Comparison of ENCODE assay signal across 25 cellular contexts in genomic region chr4:109916003-109916399, GRCh38. TPM values are rescaled to one million over a fixed set of nuclear protein-coding genes. Genes with fewer than 3 reads are reported as not detected.
DNase-seq lines count a peak whose midpoint lies in the region; ATAC-seq and TF ChIP-seq lines count a peak whose summit lies in the region.
"Had no signal": no experiment of that assay in that cellular context is flagged by ENCODE, and none has a peak within 500 bp of the region (broad histone marks: within the 10 kb centered on the region; RNA-seq: fewer than 3 reads in every experiment).

No MANE protein-coding gene starts in this region.

- H3K36me3 ChIP-seq in body of pancreas (replicated peaks in 1 of 2; ENCODE audit: insufficient read depth in 1 of 2, low read depth in 2 of 2) (no peaks in the 10 kb centered on the region), gastrocnemius medialis (no peaks in the 10 kb centered on the region)
- H3K36me3 ChIP-seq: BE2C, colonic mucosa, right lobe of liver had no signal

- H3K4me3 Mint-ChIP-seq in activated naive CD8-positive, alpha-beta T cell treated with anti-CD3 and anti-CD28 coated beads for 36 hours = no peak overlapping the region
- H3K4me3 Mint-ChIP-seq: activated CD4-positive, alpha-beta T cell treated with anti-CD3 and anti-CD28 coated beads, Interleukin-2, amount 10 ng/mL, durations not matched to agents 24 days and 14 days; activated naive CD8-positive, alpha-beta T cell treated with anti-CD3 and anti-CD28 coated beads, Interleukin-2, amount 50 U/mL, for 24 hours; GM23338; naive thymus-derived CD4-positive, alpha-beta T cell; T-cell had no signal

- peak; percentile 11 for DNase-seq in activated CD4-positive, alpha-beta T cell treated with anti-CD3 and anti-CD28 coated beads for 48 hours
- no peak for DNase-seq in activated CD4-positive, alpha-beta T cell treated with anti-CD3 and anti-CD28 coated beads, Interleukin-2, amount 50 U/mL, for 1 hour
- peak in 1 of 4 donors; percentile 25 for DNase-seq in body of pancreas
- DNase-seq in gastrocnemius medialis = no peak
- no peak for DNase-seq in kidney tubule cell (ENCODE audit: low spot score)
- no peak for DNase-seq in activated naive CD8-positive, alpha-beta T cell treated with anti-CD3 and anti-CD28 coated beads for 36 hours
- DNase-seq in A172 (ENCODE audit: low spot score) = no peak
- DNase-seq: activated CD4-positive, alpha-beta T cell treated with anti-CD3 and anti-CD28 coated beads, Interleukin-2, amount 10 ng/mL, durations not matched to agents 24 days and 14 days; activated naive CD8-positive, alpha-beta T cell treated with anti-CD3 and anti-CD28 coated beads, Interleukin-2, amount 50 U/mL, for 24 hours; BE2C; colonic mucosa; DMS79 treated with DMSO at 0.1 percent for 48 hours; naive thymus-derived CD4-positive, alpha-beta T cell; NCI-H2171; NCI-H524 treated with DMSO at 0.1 percent for 48 hours; right lobe of liver; stimulated activated CD8-positive, alpha-beta memory T cell treated with anti-CD3 and anti-CD28 coated beads, Interleukin-4, amount 100 ng/mL, for 48 hours; T-cell had no signal

- H3K4me1 Mint-ChIP-seq in activated naive CD8-positive, alpha-beta T cell treated with anti-CD3 and anti-CD28 coated beads for 36 hours = no peaks in the 10 kb centered on the region
- H3K4me1 Mint-ChIP-seq: activated CD4-positive, alpha-beta T cell treated with anti-CD3 and anti-CD28 coated beads, Interleukin-2, amount 10 ng/mL, durations not matched to agents 24 days and 14 days; activated naive CD8-positive, alpha-beta T cell treated with anti-CD3 and anti-CD28 coated beads, Interleukin-2, amount 50 U/mL, for 24 hours; naive thymus-derived CD4-positive, alpha-beta T cell; T-cell had no signal

- H3K36me3 Mint-ChIP-seq in activated naive CD8-positive, alpha-beta T cell treated with anti-CD3 and anti-CD28 coated beads for 36 hours = no peaks in the 10 kb centered on the region
- H3K36me3 Mint-ChIP-seq: naive thymus-derived CD4-positive, alpha-beta T cell; T-cell had no signal

- H3K27ac ChIP-seq in body of pancreas = peak overlapping the region in 3 of 4 donors; percentile 15 to 88 (median 85)
- H3K27ac ChIP-seq in gastrocnemius medialis = peak overlapping the region; percentile 91 to 96 (median 93)
- H3K27ac ChIP-seq: colonic mucosa, parathyroid adenoma, right lobe of liver had no signal

- H3K9me3 Mint-ChIP-seq in activated naive CD8-positive, alpha-beta T cell treated with anti-CD3 and anti-CD28 coated beads for 36 hours = no peaks in the 10 kb centered on the region
- H3K9me3 Mint-ChIP-seq: activated CD4-positive, alpha-beta T cell treated with anti-CD3 and anti-CD28 coated beads, Interleukin-2, amount 10 ng/mL, durations not matched to agents 24 days and 14 days; activated naive CD8-positive, alpha-beta T cell treated with anti-CD3 and anti-CD28 coated beads, Interleukin-2, amount 50 U/mL, for 24 hours; activated T-helper 2 cell treated with anti-CD3 and anti-CD28 coated beads, Interferon-gamma antibody, Interleukin-2, Interleukin-4, amounts not matched to agents 10 μg/mL and 5 μg/mL and 100 μg/mL, durations not matched to agents 14 hours and 24 hours and 36 hours; GM23338; naive thymus-derived CD4-positive, alpha-beta T cell; T-cell had no signal

- no peak overlapping the region for H3K27ac Mint-ChIP-seq in activated naive CD8-positive, alpha-beta T cell treated with anti-CD3 and anti-CD28 coated beads for 36 hours
- H3K27ac Mint-ChIP-seq: activated CD4-positive, alpha-beta T cell treated with anti-CD3 and anti-CD28 coated beads, Interleukin-2, amount 10 ng/mL, durations not matched to agents 24 days and 14 days; activated naive CD8-positive, alpha-beta T cell treated with anti-CD3 and anti-CD28 coated beads, Interleukin-2, amount 50 U/mL, for 24 hours; activated T-helper 2 cell treated with anti-CD3 and anti-CD28 coated beads, Interferon-gamma antibody, Interleukin-2, Interleukin-4, amounts not matched to agents 10 μg/mL and 5 μg/mL and 100 μg/mL, durations not matched to agents 14 hours and 24 hours and 36 hours; GM23338; naive thymus-derived CD4-positive, alpha-beta T cell; T-cell had no signal

- no peaks in the 10 kb centered on the region for H3K27me3 ChIP-seq in body of pancreas
- no peaks in the 10 kb centered on the region for H3K27me3 ChIP-seq in gastrocnemius medialis
- H3K27me3 ChIP-seq: colonic mucosa, right lobe of liver had no signal

- H3K4me1 ChIP-seq in body of pancreas = peaks cover 35% of the 10 kb centered on the region
- H3K4me1 ChIP-seq in gastrocnemius medialis = peaks cover 29 to 50% of the 10 kb centered on the region in 2 donors
- H3K4me1 ChIP-seq: BE2C, colonic mucosa, right lobe of liver had no signal

- H3K4me3 ChIP-seq in body of pancreas (no peak overlapping the region), gastrocnemius medialis (peak overlapping the region; percentile 59 to 75 (median 62))
- H3K4me3 ChIP-seq: colonic mucosa, GM12878, GM23338, K562, right lobe of liver had no signal

- WGBS in body of pancreas, 2 donors = 26 to 38% methylated on average over 4 of the region's 4 CpGs

- peaks cover 17% of the 10 kb centered on the region for H3K27me3 Mint-ChIP-seq in activated naive CD8-positive, alpha-beta T cell treated with anti-CD3 and anti-CD28 coated beads for 36 hours

- intact Hi-C loops in body of pancreas (cut with DNase I) (no loop called here), gastrocnemius medialis (cut with DNase I; ENCODE audit: low total_unique reads) (loop anchor here (5.0 to 10.0 kb wide), 2 partner anchors 484 to 629 kb away; partner anchors contain the start of gene SEC24B)

- TF ChIP-seq CTCF in body of pancreas (IDR thresholded peaks at IDR 0.05) (no peak), gastrocnemius medialis (IDR thresholded peaks at IDR 0.05 in 4 of 5, conservative IDR thresholded peaks at IDR 0.05 in 1 of 5) (no peak)

- H3K9me3 ChIP-seq in body of pancreas (no peaks in the 10 kb centered on the region), gastrocnemius medialis (no peaks in the 10 kb centered on the region)
- H3K9me3 ChIP-seq: BE2C, colonic mucosa, right lobe of liver had no signal

- ATAC-seq in HG02973 (IDR thresholded peaks at IDR 0.05; ENCODE audit: unreplicated experiment) (peak; percentile 60), body of pancreas (no peak), gastrocnemius medialis (no peak)
- ATAC-seq: activated naive CD8-positive, alpha-beta T cell treated with anti-CD3 and anti-CD28 coated beads, Interleukin-2, amount 50 U/mL, for 24 hours; GM12878; GM23338; K562; naive thymus-derived CD4-positive, alpha-beta T cell; right lobe of liver; Right ventricle myocardium inferior; T-cell had no signal

- in situ Hi-C loops in gastrocnemius medialis (cut with MboI; ENCODE audit: low sequenced_read_pairs in 4 of 4) = no loop called here

- TF ChIP-seq POLR2A in body of pancreas (IDR thresholded peaks at IDR 0.05) (no peak), gastrocnemius medialis (IDR thresholded peaks at IDR 0.05) (no peak)

RNA-seq across cellular contexts. Expression of gene EGF, which starts 3.3 kb away (rescaled TPM):
- 10 to 100 TPM; 44.1 to 51.1 TPM for total RNA-seq in body of pancreas
- total RNA-seq in gastrocnemius medialis = 10 to 100 TPM; 12.1 to 58.5 (median 21.3) TPM
- not detected for total RNA-seq in activated naive CD8-positive, alpha-beta T cell treated with anti-CD3 and anti-CD28 coated beads for 36 hours
- total RNA-seq in A172 (2014; rRNA removed; shearing (Covaris generic)) = 5.5 and 8.0 TPM in 2 replicates
- total RNA-seq: activated CD4-positive, alpha-beta T cell treated with anti-CD3 and anti-CD28 coated beads, Interleukin-2, amount 10 ng/mL, durations not matched to agents 24 days and 14 days; activated T-helper 2 cell treated with anti-CD3 and anti-CD28 coated beads, Interferon-gamma antibody, Interleukin-2, Interleukin-4, amounts not matched to agents 10 μg/mL and 5 μg/mL and 100 μg/mL, durations not matched to agents 14 hours and 24 hours and 36 hours; right lobe of liver had no signal

Comparison
In these comparisons a context has a peak if more than half of its experiments do, and no peak if none do; other contexts are left out.
1. H3K4me3 ChIP-seq: peak in gastrocnemius medialis (4 of 4); none in body of pancreas (0 of 2).